8 cellular contexts compared by ENCODE assay signal in genomic region chr22:17773606-17774205, GRCh38. TPM values are rescaled to one million over a fixed set of nuclear protein-coding genes. Genes with fewer than 3 reads are reported as not detected.
DNase-seq lines count a peak whose midpoint lies in the region; ATAC-seq, FAIRE-seq and TF ChIP-seq lines count a peak whose summit lies in the region.

No MANE protein-coding gene starts in this region.

- TF ChIP-seq POLR2A in GM18526 (IDR thresholded peaks at IDR 0.05; ENCODE audit: extremely low read depth, insufficient read length) (peak; percentile 43), GM12878 (IDR thresholded peaks at IDR 0.05; ENCODE audit: low read depth, low read length) (no peak; the same call in none of the 2 replicates)

- 2% methylated on average over 31 of the region's 47 CpGs for WGBS in GM12878 (ENCODE audit: insufficient coverage, insufficient replicate concordance, low lambda C conversion rate, missing lambda C conversion rate)

- H3K9ac ChIP-seq in KMS-11: peak overlapping the region; percentile 85
- peak overlapping the region; percentile 84 for H3K9ac ChIP-seq in GM12878 (ENCODE audit: control insufficient read depth, insufficient read depth, low read length)

- H3K27ac Mint-ChIP-seq in T-helper 17 cell (peak overlapping the region; percentile 91), immature natural killer cell (peak overlapping the region; percentile 64 to 89 (median 84))

- no peaks in the 10 kb centered on the region for H3K27me3 ChIP-seq in KMS-11 (ENCODE audit: insufficient read depth, low read depth)
- no peaks in the 10 kb centered on the region for H3K27me3 ChIP-seq in GM12878 (replicated peaks in 1 of 2; ENCODE audit: control insufficient read depth in 2 of 2, insufficient read depth in 2 of 2, low read length in 1 of 2)

- peak overlapping the region; percentile 62 for H3K27ac ChIP-seq in KMS-11
- peak overlapping the region; percentile 69 for H3K27ac ChIP-seq in GM12878 (ENCODE audit: control insufficient read depth, insufficient read depth)

- no peak for TF ChIP-seq RAD21 in GM12878 (IDR thresholded peaks at IDR 0.05; ENCODE audit: insufficient read depth, low read depth, low read length)

- H3K4me3 Mint-ChIP-seq in T-helper 17 cell (peak overlapping the region; percentile 94), immature natural killer cell (peak overlapping the region; percentile 87 to 95 (median 91))

- peak; percentile 68 for ATAC-seq in T-helper 17 cell
- peak; percentile 49 for ATAC-seq in GM12878

- POLR2A ChIA-PET in GM12878 (lab: Charles Lee): interaction anchor here (0.6 to 3.6 kb wide), 3 partner anchors 22 to 109 kb away, joined by 3 to 32 read pairs (median 6); no protein-coding TSS in a partner anchor

- CTCF ChIA-PET in GM12878 (lab: Yijun Ruan, JAX): interaction anchor here (0.9 to 5.1 kb wide), 9 partner anchors 11 to 302 kb away, joined by 3 to 47 read pairs (median 7); no protein-coding TSS in a partner anchor

- H3K9me3 ChIP-seq in T-helper 17 cell (ENCODE audit: control insufficient read depth, low read length, poor library complexity, severe bottlenecking): no peaks in the 10 kb centered on the region
- no peaks in the 10 kb centered on the region for H3K9me3 ChIP-seq in GM12878 (replicated peaks; ENCODE audit: control insufficient read depth, insufficient read depth, low read length)

- H2AFZ ChIP-seq in KMS-11 (ENCODE audit: low read depth): 0 out of 2 replicates have a peak overlapping the region, but pooled peaks have one; percentile 22
- H2AFZ ChIP-seq in GM12878 (ENCODE audit: control insufficient read depth, low read depth, low read length): no peak overlapping the region

- no peak for TF ChIP-seq EP300 in GM12878 (IDR thresholded peaks at IDR 0.05; ENCODE audit: borderline replicate concordance in 1 of 2, control insufficient read depth in 1 of 2, low read depth in 2 of 2, low read length in 2 of 2)

- no peak overlapping the region for H3K4me3 ChIP-seq in KMS-11 (IDR thresholded peaks at IDR 0.05; ENCODE audit: insufficient read depth, low read depth, low read length)
- H3K4me3 ChIP-seq in GM12878: peak overlapping the region; percentile 83

- H3K36me3 ChIP-seq in KMS-11 (ENCODE audit: insufficient read depth) (no peaks in the 10 kb centered on the region), GM12878 (ENCODE audit: control insufficient read depth in 2 of 2, insufficient read depth in 2 of 2, low read length in 1 of 2) (peaks cover 0 to 6% of the 10 kb centered on the region in 2 experiments; a peak in 2 of 4 replicates)

- peaks cover 20% of the 10 kb centered on the region; the same call in 1 of the 2 replicates for H4K20me1 ChIP-seq in KMS-11 (ENCODE audit: insufficient read depth)
- H4K20me1 ChIP-seq in GM12878 (ENCODE audit: control insufficient read depth, insufficient read depth): peaks cover 12% of the 10 kb centered on the region; the same call in 1 of the 2 replicates

- no peak for FAIRE-seq in GM12878 (lab: Jason Lieb, UNC)

- H3K9me3 Mint-ChIP-seq in immature natural killer cell: no peaks in the 10 kb centered on the region

- SMC1A ChIA-PET in GM12878 (lab: Charles Lee; ENCODE audit: uncharacterized antibody, unreplicated experiment): interaction anchor here (1.1 to 2.6 kb wide), 4 partner anchors 8 to 26 kb away, joined by 3 to 10 read pairs (median 4); no protein-coding TSS in a partner anchor

- H3K36me3 Mint-ChIP-seq in T-helper 17 cell (ENCODE audit: low read depth) (no peaks in the 10 kb centered on the region), immature natural killer cell (no peaks in the 10 kb centered on the region)

- BruUV-seq in GM12878 (replicated peaks; lab: Mats Ljungman, UMichigan): no TSS peak

- H3K4me1 ChIP-seq in KMS-11 (ENCODE audit: low read depth, poor library complexity, severe bottlenecking) (peaks cover 49% of the 10 kb centered on the region), GM12878 (ENCODE audit: control insufficient read depth, insufficient read depth, low read length) (peaks cover 46% of the 10 kb centered on the region)

- peak overlapping the region; percentile 99 for H3K4me2 ChIP-seq in KMS-11
- H3K4me2 ChIP-seq in GM12878 (ENCODE audit: control insufficient read depth, insufficient read depth): peak overlapping the region; percentile 70

- DNase-seq in 8988T (peak; percentile 82), T-helper 17 cell (peak; percentile 42 to 56 (median 50)), GM12878 (ENCODE audit: low read depth, low spot score) (no peak), immature natural killer cell (peak; percentile 82 to 83 (median 82)), globus pallidus (ENCODE audit: low spot score) (no peak)
- DNase-seq in stimulated activated CD4-positive, alpha-beta T cell treated with anti-CD3 and anti-CD28 coated beads, Interleukin-1b, Interleukin-23, amount 100 ng/mL, for 48 hours: peak; percentile 59

- no peak for TF ChIP-seq CTCF in KMS-11 (conservative IDR thresholded peaks at IDR 0.05; ENCODE audit: low read depth, low read length)
- no peak for TF ChIP-seq CTCF in GM12878 (IDR thresholded peaks at IDR 0.05 in 2 of 3, conservative IDR thresholded peaks at IDR 0.05 in 1 of 3; ENCODE audit: control insufficient read depth in 2 of 3, extremely low read depth in 1 of 3, insufficient read depth in 1 of 3, low read depth in 3 of 3, low read length in 3 of 3)

- H3K4me1 Mint-ChIP-seq in T-helper 17 cell (peaks cover 54% of the 10 kb centered on the region), immature natural killer cell (peaks cover 80 to 83% of the 10 kb centered on the region in 2 donors)

- intact Hi-C loops in GM12878 (cut with micrococcal nuclease; ENCODE audit: unreplicated experiment): loop anchor here (10.0 kb wide), 1 partner anchor 221 kb away; no protein-coding TSS in a partner anchor

- H3K79me2 ChIP-seq in KMS-11 (ENCODE audit: insufficient read depth, low read depth): peaks cover 67% of the 10 kb centered on the region
- peaks cover 65% of the 10 kb centered on the region for H3K79me2 ChIP-seq in GM12878 (ENCODE audit: control insufficient read depth, insufficient read depth, low read length)

- in situ Hi-C loops in GM12878 (cut with MboI): no loop called here

- H3K27me3 Mint-ChIP-seq in T-helper 17 cell (no peaks in the 10 kb centered on the region), immature natural killer cell (ENCODE audit: low read depth in 3 of 3) (peaks cover 4 to 22% (median 10%) of the 10 kb centered on the region in 3 donors)

- RAD21 ChIA-PET in GM12878 (lab: Charles Lee; ENCODE audit: unreplicated experiment): interaction anchor here (0.6 to 6.1 kb wide), 10 partner anchors 7 to 1923 kb away, joined by 3 to 29 read pairs (median 8); no protein-coding TSS in a partner anchor

TF ChIP-seq in GM12878, 131 proteins besides CTCF, POLR2A, EP300 and RAD21 (continues in another document):
- peak; percentile 85 for TF ChIP-seq ZNF24 (IDR thresholded peaks at IDR 0.05)
- TF ChIP-seq NBN (IDR thresholded peaks at IDR 0.05): 0 out of 2 replicates have a peak, but pooled peaks have one; percentile 37
- TF ChIP-seq IKZF1 (conservative IDR thresholded peaks at IDR 0.05): no peak
- peak in 1 of 2 experiments; percentile 60; a peak in 1 of 3 replicates for TF ChIP-seq EGR1 (IDR thresholded peaks at IDR 0.05; ENCODE audit: borderline replicate concordance in 1 of 2, low read depth in 2 of 2, low read length in 2 of 2)
- TF ChIP-seq MLLT1 (IDR thresholded peaks at IDR 0.05): 0 out of 2 replicates have a peak, but pooled peaks have one; percentile 32
- TF ChIP-seq TCF12 (IDR thresholded peaks at IDR 0.05; ENCODE audit: low read depth, low read length): peak; percentile 71; the same call in 1 of the 2 replicates
- TF ChIP-seq MAX (IDR thresholded peaks at IDR 0.05; ENCODE audit: low read depth, low read length): 0 out of 2 replicates have a peak, but pooled peaks have one; percentile 45
- no peak for TF ChIP-seq ZZZ3 (IDR thresholded peaks at IDR 0.05; ENCODE audit: control insufficient read depth, insufficient read length, low read depth)

RNA-seq across cellular contexts. Expression of gene BID, which starts 0.6 kb away (rescaled TPM):
- total RNA-seq in T-helper 17 cell (10 to 100 TPM; 18.3 to 24.2 TPM), GM12878 (2014; rRNA removed) (166 and 179 TPM in 2 replicates), GM12878 (2014; rRNA removed; fragmentation: Illumina TruSeq; extraction: Trizol) (56.4 and 65.9 TPM in 2 replicates), GM12878 (2021) (126 and 131 TPM in 2 replicates)
- 36.6 and 37.1 TPM in 2 replicates for total RNA-seq in GM12878 (2013; cell fraction: nucleolus; rRNA removed)
- polyA plus RNA-seq in GM12878 (2011; ENCODE audit: low read depth): 51.7 TPM
- polyA plus RNA-seq in GM12878 (2011; rRNA removed) (79.3 and 145 TPM in 2 replicates), GM12878 (2014; fragmentation: Illumina TruSeq; extraction: Trizol) (30.8 and 38.9 TPM in 2 replicates), GM12878 (2014; fragmentation: Nextera tagmentation; extraction: Ambion mirVana) (10 to 100 TPM in 1 of 2 experiments, 1 to 10 TPM in 1; 7.9 to 16.9 TPM), GM12878 (2014; rRNA removed) (241 and 247 TPM in 2 replicates), GM12878 (2016; fragmentation: Nextera tagmentation; extraction: Ambion mirVana) (100 to 1,000 TPM; 186 to 203 TPM), immature natural killer cell (100 to 1,000 TPM; 110 to 180 (median 164) TPM)
- 332 and 398 TPM in 2 replicates for polyA plus RNA-seq in GM12878 (2011; cell fraction: cytosol; rRNA removed)
- 195 and 197 TPM in 2 replicates for polyA plus RNA-seq in GM12878 (2011; cell fraction: nucleus; rRNA removed)
- polyA plus RNA-seq in GM12878 (2012): 71.3 and 110 TPM in 2 replicates
- 35.4 and 90.0 TPM in 2 replicates for polyA minus RNA-seq in GM12878 (2011; rRNA and poly(A)+ RNA removed)
- polyA minus RNA-seq in GM12878 (2011; cell fraction: cytosol; rRNA and poly(A)+ RNA removed): 31.7 and 32.0 TPM in 2 replicates
- polyA minus RNA-seq in GM12878 (2011; cell fraction: nucleus; rRNA and poly(A)+ RNA removed): 8.3 and 16.3 TPM in 2 replicates

Comparison
In these comparisons a context has a peak if more than half of its experiments do, and no peak if none do; other contexts are left out.
1. DNase-seq: peak in 8988T (single experiment), T-helper 17 cell (3 of 3), immature natural killer cell (3 of 3) and stimulated activated CD4-positive, alpha-beta T cell treated with anti-CD3 and anti-CD28 coated beads, Interleukin-1b, Interleukin-23, amount 100 ng/mL, for 48 hours (single experiment); none in GM12878 (single experiment) and globus pallidus (single experiment).